In the genomic region with DNA sequence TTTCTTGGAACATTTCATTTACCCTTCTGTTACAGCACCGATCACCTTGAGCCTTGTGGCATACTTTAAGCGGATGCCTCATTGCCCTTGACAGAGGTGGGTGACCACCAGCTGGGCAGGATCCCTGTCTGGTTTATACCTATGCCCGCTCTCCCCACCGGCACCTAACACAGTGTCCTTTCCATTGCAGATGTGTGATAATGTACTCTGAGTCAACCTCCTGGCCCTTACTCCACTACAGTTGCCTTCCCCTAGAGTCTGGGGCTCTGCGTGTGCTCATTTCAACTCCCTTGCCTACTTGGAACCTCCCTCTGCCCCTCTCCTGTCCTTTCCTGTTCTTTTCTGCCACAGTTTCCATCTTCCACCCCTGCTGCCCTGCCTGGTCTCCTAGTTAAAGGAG, we compare ENCODE assay signal across 30 cellular contexts.
"Had no signal": no experiment of that assay in that cellular context is flagged by ENCODE, and none has a peak within 500 bp of the region (broad histone marks: within the 10 kb centered on the region; RNA-seq: fewer than 3 reads in every experiment).

No MANE protein-coding gene starts in this region.

- H3K27me3 ChIP-seq: body of pancreas, gastrocnemius medialis had no signal

- H3K27ac ChIP-seq: body of pancreas, esophagus muscularis mucosa, foreskin keratinocyte, gastrocnemius medialis, WERI-Rb-1 had no signal

- H3K36me3 ChIP-seq: esophagus muscularis mucosa, gastrocnemius medialis, WERI-Rb-1 had no signal

- H3K9me3 ChIP-seq: body of pancreas, esophagus muscularis mucosa, gastrocnemius medialis had no signal

- FAIRE-seq: colon had no signal

- DNase-seq: activated B cell treated with CpG ODN at 0.5 μM for 24 hours; activated CD4-positive, alpha-beta T cell treated with anti-CD3 and anti-CD28 coated beads for 48 hours; activated CD4-positive, alpha-beta T cell treated with anti-CD3 and anti-CD28 coated beads, Interleukin-2, amount 50 U/mL, for 1 hour; activated CD4-positive, alpha-beta T cell treated with anti-CD3 and anti-CD28 coated beads, Interleukin-2, amount 50 U/mL, for 48 hours; activated CD8-positive, alpha-beta memory T cell treated with anti-CD3 and anti-CD28 coated beads for 24 hours; activated CD8-positive, alpha-beta T cell treated with anti-CD3 and anti-CD28 coated beads for 36 hours; activated effector memory CD4-positive, alpha-beta T cell treated with Interleukin-2 at 50 U/mL for 16 hours; activated gamma-delta T cell treated with Interleukin-2 at 50 U/mL for 16 hours; activated naive CD4-positive, alpha-beta T cell treated with anti-CD3 and anti-CD28 coated beads, Interleukin-2, amount 50 U/mL, for 16 hours; activated naive CD4-positive, alpha-beta T cell treated with Interleukin-2 at 50 U/mL for 16 hours; activated T-cell treated with anti-CD3 and anti-CD28 coated beads, Interleukin-2, amount 50 U/mL, for 4 hours; amniotic stem cell; anterior cingulate cortex; body of pancreas; caudate nucleus; cortex of kidney; dermis blood vessel endothelial cell; effector CD4-positive, alpha-beta T cell; effector memory CD8-positive, alpha-beta T cell; erythroblast; foreskin keratinocyte; gastrocnemius medialis; T-helper 1 cell; T-helper 17 cell; T1000; WERI-Rb-1 had no signal

- H3K4me3 ChIP-seq: body of pancreas, esophagus muscularis mucosa, gastrocnemius medialis had no signal

- ATAC-seq: activated CD4-positive, CD25-positive, alpha-beta regulatory T cell treated with anti-CD3 and anti-CD28 coated beads, Interleukin-2, amount 50 U/mL, for 24 hours; activated CD8-positive, alpha-beta T cell treated with anti-CD3 and anti-CD28 coated beads for 36 hours; activated T-cell treated with anti-CD3 and anti-CD28 coated beads, Interleukin-2, amount 50 U/mL, for 4 hours; activated T-helper 17 cell treated with anti-CD3 and anti-CD28 coated beads, Interleukin-2, amount 50 U/mL, for 72 hours; body of pancreas; effector memory CD8-positive, alpha-beta T cell; foreskin keratinocyte; gastrocnemius medialis; T-helper 17 cell had no signal

- H3K4me1 ChIP-seq: body of pancreas, esophagus muscularis mucosa, foreskin keratinocyte, gastrocnemius medialis had no signal
